Comparison of ENCODE assay signal across 8 cellular contexts in the genomic region with DNA sequence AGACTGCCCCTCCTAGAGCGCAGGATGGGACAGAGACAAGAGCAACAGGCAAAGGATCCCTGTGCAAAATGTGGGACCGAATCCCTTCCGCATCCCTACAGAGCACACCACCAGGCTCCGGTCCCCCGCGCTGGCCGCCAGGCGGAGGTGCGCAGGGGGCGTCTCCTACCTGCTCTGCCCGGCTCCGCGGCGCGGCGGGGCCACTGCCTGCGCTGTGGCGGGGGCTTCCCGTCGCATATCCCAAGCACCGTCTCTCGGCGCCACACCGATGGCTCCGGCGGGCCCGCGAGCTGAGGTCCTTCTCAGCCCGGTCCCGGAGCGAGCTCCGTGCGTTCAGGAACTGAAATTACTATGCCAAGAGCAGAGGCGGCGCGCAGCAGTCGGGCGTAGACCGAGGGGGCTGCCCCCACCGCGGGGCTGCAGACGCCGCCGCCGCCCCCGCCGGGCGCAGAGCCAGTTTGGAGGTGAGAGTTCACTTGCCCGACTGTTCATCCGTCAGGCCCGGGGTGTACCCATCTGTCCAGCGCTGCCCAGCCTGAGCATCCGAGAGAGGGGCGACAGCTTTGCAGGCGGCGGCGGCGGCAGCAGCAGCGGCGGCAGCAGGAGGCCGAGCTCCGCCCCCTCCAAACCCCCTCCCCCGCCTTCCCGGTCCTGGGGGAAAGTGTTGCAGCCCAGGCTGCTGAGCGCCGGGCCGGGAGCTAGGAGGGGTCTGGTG. TPM values are rescaled to one million over a fixed set of nuclear protein-coding genes. Genes with fewer than 3 reads are reported as not detected.
DNase-seq lines count a peak whose midpoint lies in the region; ATAC-seq and TF ChIP-seq lines count a peak whose summit lies in the region.

TSS of gene GPRIN3 (minus strand) at position 355 of the 715 bp plus-strand sequence. CDS start 57,690 bp downstream, outside the sequence.

- H4K20me1 ChIP-seq in OCI-LY3 (ENCODE audit: insufficient read depth, low read length) (0 out of 2 replicates have a peak, but pooled peaks cover 3% of the 10 kb centered on the region), neural progenitor cell (ENCODE audit: low read depth) (no peaks in the 10 kb centered on the region)

- no peaks in the 10 kb centered on the region for H3F3A ChIP-seq in neural progenitor cell (ENCODE audit: low read depth)

- H3K4me2 ChIP-seq in OCI-LY3 (ENCODE audit: low read length): peak within 1 kb of the TSS; percentile 83
- peak within 1 kb of the TSS; percentile 79 for H3K4me2 ChIP-seq in neural progenitor cell

- H3K36me3 Mint-ChIP-seq in neural progenitor cell: no peaks in the 10 kb centered on the region

- no peak within 1 kb of the TSS for H3K27ac ChIP-seq in OCI-LY3 (ENCODE audit: low read length)
- no peak within 1 kb of the TSS for H3K27ac ChIP-seq in neural progenitor cell
- H3K27ac ChIP-seq in thymus (ENCODE audit: low read depth): peak within 1 kb of the TSS; percentile 53

- H3K4me3 Mint-ChIP-seq in neural progenitor cell: peak within 1 kb of the TSS; percentile 87

- peaks cover 13% of the 10 kb centered on the region for H3K27me3 Mint-ChIP-seq in neural progenitor cell (ENCODE audit: insufficient read depth, low read depth)

- no peaks in the 10 kb centered on the region for H3K79me2 ChIP-seq in OCI-LY3 (ENCODE audit: low read length)
- no peaks in the 10 kb centered on the region for H3K79me2 ChIP-seq in neural progenitor cell (ENCODE audit: low read depth)

- peak; percentile 58 for DNase-seq in activated effector memory CD4-positive, alpha-beta T cell treated with Interleukin-2 at 50 U/mL for 16 hours
- DNase-seq in fibroblast of villous mesenchyme (ENCODE audit: low read depth): peak; percentile 22
- DNase-seq in neural progenitor cell (ENCODE audit: low spot score): peak; percentile 75
- no peak for DNase-seq in GF-D8 (lab: John Stamatoyannopoulos, UW)

- no peaks in the 10 kb centered on the region for H3K9me3 ChIP-seq in OCI-LY3 (ENCODE audit: insufficient read depth, low read length)
- H3K9me3 ChIP-seq in neural progenitor cell (ENCODE audit: low read depth): no peaks in the 10 kb centered on the region
- H3K9me3 ChIP-seq in thymus (ENCODE audit: control insufficient read depth): no peaks in the 10 kb centered on the region

- TF ChIP-seq CTCF in OCI-LY3 (IDR thresholded peaks at IDR 0.05; ENCODE audit: low read depth, low read length): no peak
- no peak for TF ChIP-seq CTCF in fibroblast of villous mesenchyme (IDR thresholded peaks at IDR 0.05; ENCODE audit: insufficient read depth, low read depth, low read length)
- peak; percentile 45 for TF ChIP-seq CTCF in neural progenitor cell (IDR thresholded peaks at IDR 0.05)

- H3K4me1 ChIP-seq in OCI-LY3 (ENCODE audit: low read length) (peaks cover 32% of the 10 kb centered on the region), neural progenitor cell (no peaks in the 10 kb centered on the region), thymus (ENCODE audit: control insufficient read depth, insufficient read depth, low read length) (peaks cover 7% of the 10 kb centered on the region)

- H2AFZ ChIP-seq in OCI-LY3 (ENCODE audit: low read depth, low read length) (peak within 1 kb of the TSS; percentile 35; the same call in 1 of the 2 replicates), neural progenitor cell (replicated peaks) (peak within 1 kb of the TSS; percentile 98)

- ATAC-seq in GM18870 (IDR thresholded peaks at IDR 0.05; ENCODE audit: unreplicated experiment) (peak; percentile 43), HG03095 (IDR thresholded peaks at IDR 0.05; ENCODE audit: unreplicated experiment) (peak; percentile 70)

- H3K27me3 ChIP-seq in OCI-LY3 (ENCODE audit: low read depth, low read length) (peaks cover 31% of the 10 kb centered on the region), neural progenitor cell (peaks cover 38% of the 10 kb centered on the region), thymus (ENCODE audit: control insufficient read depth, insufficient read depth) (peaks cover 2% of the 10 kb centered on the region)

- peaks cover 2% of the 10 kb centered on the region for H3K9me3 Mint-ChIP-seq in neural progenitor cell

- peaks cover 12% of the 10 kb centered on the region for H3K4me1 Mint-ChIP-seq in neural progenitor cell

- WGBS in thymus: under 1% methylated on average over 67 of the region's 67 CpGs

- no peak within 1 kb of the TSS for H3K27ac Mint-ChIP-seq in neural progenitor cell

- no peaks in the 10 kb centered on the region for H3K36me3 ChIP-seq in OCI-LY3 (replicated peaks; ENCODE audit: low read depth, low read length)
- H3K36me3 ChIP-seq in neural progenitor cell: no peaks in the 10 kb centered on the region
- H3K36me3 ChIP-seq in thymus (ENCODE audit: control insufficient read depth, insufficient read depth): no peaks in the 10 kb centered on the region

- H3K9ac ChIP-seq in OCI-LY3 (ENCODE audit: low read length): peak within 1 kb of the TSS; percentile 61
- no peak within 1 kb of the TSS for H3K9ac ChIP-seq in neural progenitor cell

- peak within 1 kb of the TSS; percentile 90 for H3K4me3 ChIP-seq in OCI-LY3 (ENCODE audit: low read length)
- peak within 1 kb of the TSS; percentile 50 for H3K4me3 ChIP-seq in fibroblast of villous mesenchyme (ENCODE audit: low read depth, low read length)
- peak within 1 kb of the TSS; percentile 88 for H3K4me3 ChIP-seq in neural progenitor cell
- H3K4me3 ChIP-seq in thymus (ENCODE audit: low read length): peak within 1 kb of the TSS; percentile 80

RNA-seq across cellular contexts. Expression of gene GPRIN3, which starts in this region (rescaled TPM):
- 0.43 and 0.64 TPM in 2 replicates for total RNA-seq in fibroblast of villous mesenchyme
- total RNA-seq in neural progenitor cell (ENCODE audit: low replicate concordance): 0.15 TPM in 2 replicates
- polyA plus RNA-seq in thymus: 2.6 TPM

Comparison
In these comparisons a context has a peak if more than half of its experiments do, and no peak if none do; other contexts are left out.
1. Peak in DNase-seq and H3K4me3 ChIP-seq in fibroblast of villous mesenchyme; RNA of the gene not detected or under 1 TPM.
2. Peak in DNase-seq, H3K4me3 ChIP-seq and H3K4me2 ChIP-seq in neural progenitor cell; RNA of the gene not detected or under 1 TPM.